28 cellular contexts compared by ENCODE assay signal in genomic region chr4:82401600-82401999, GRCh38.
"Had no signal": no experiment of that assay in that cellular context is flagged by ENCODE, and none has a peak within 500 bp of the region (broad histone marks: within the 10 kb centered on the region; RNA-seq: fewer than 3 reads in every experiment).

No MANE protein-coding gene starts in this region.

- H3K27me3 ChIP-seq: left lung, stomach, testis, thyroid gland, transverse colon, upper lobe of right lung had no signal

- H3K36me3 ChIP-seq: left lung, lower lobe of right lung, ovary, prostate gland, stomach, thyroid gland, transverse colon, upper lobe of right lung had no signal

- H3K27me3 Mint-ChIP-seq: stimulated activated naive B cell treated with anti-CD40 and anti-IgM and Interleukin-4, amounts not matched to agents 10 μg/mL and 1 μg/mL and 100 μg/mL, for 72 hours had no signal

- H3K27ac ChIP-seq: left lung, lower lobe of right lung, ovary, prostate gland, skin epidermis, stomach, testis, transverse colon, upper lobe of right lung had no signal

- H3K4me1 ChIP-seq: left lung, lower lobe of right lung, prostate gland, stomach, testis, thyroid gland, transverse colon, upper lobe of right lung had no signal

- H3K9me3 Mint-ChIP-seq: immature natural killer cell; naive thymus-derived CD4-positive, alpha-beta T cell; natural killer cell treated with Interleukin-12 subunit alpha and Interleukin-12 subunit beta and Interleukin-15 and Interleukin-18, amount 100 ng/mL, for 72 hours; stimulated activated naive B cell treated with anti-CD40 and anti-IgM and Interleukin-4, amounts not matched to agents 10 μg/mL and 1 μg/mL and 100 μg/mL, for 72 hours had no signal

- H3K9me3 ChIP-seq: left lung, lower lobe of right lung, mucosa of descending colon, ovary, prostate gland, stomach, testis, thyroid gland, transverse colon, upper lobe of right lung had no signal

- H3K4me3 Mint-ChIP-seq: immature natural killer cell; naive thymus-derived CD4-positive, alpha-beta T cell; natural killer cell treated with Interleukin-12 subunit alpha and Interleukin-12 subunit beta and Interleukin-15 and Interleukin-18, amount 100 ng/mL, for 72 hours; stimulated activated naive B cell treated with anti-CD40 and anti-IgM and Interleukin-4, amounts not matched to agents 10 μg/mL and 1 μg/mL and 100 μg/mL, for 72 hours had no signal

- DNase-seq: hippocampal formation; immature natural killer cell; kidney; left colon; left lung; lower lobe of right lung; midbrain; mucosa of descending colon; naive thymus-derived CD4-positive, alpha-beta T cell; ovary; posterior cingulate gyrus; retina; right cardiac atrium; stimulated activated CD4-positive, alpha-beta T cell treated with anti-CD3 and anti-CD28 coated beads, Interleukin-12 subunit alpha, Interleukin-12 subunit beta, amount 100 ng/mL, for 4 hours; stimulated activated CD4-positive, alpha-beta T cell treated with anti-CD3 and anti-CD28 coated beads, Interleukin-15, amount 100 ng/mL, for 24 hours; stimulated activated CD4-positive, alpha-beta T cell treated with anti-CD3 and anti-CD28 coated beads, Interleukin-2, amount 100 ng/mL, for 24 hours; stimulated activated CD4-positive, alpha-beta T cell treated with anti-CD3 and anti-CD28 coated beads, Interleukin-4, amount 100 ng/mL, for 1 hour; stimulated activated naive B cell treated with anti-CD40 and anti-IgM and Interleukin-4, amounts not matched to agents 10 μg/mL and 1 μg/mL and 100 μg/mL, for 72 hours; stimulated activated naive CD8-positive, alpha-beta T cell treated with anti-CD3 and anti-CD28 coated beads, Interleukin-15, Interleukin-2, amounts not matched to agents 100 U/mL and 50 U/mL, for 24 hours; stomach; testis; transverse colon; upper lobe of right lung had no signal

- H3K4me1 Mint-ChIP-seq: immature natural killer cell had no signal

- H3K4me3 ChIP-seq: left lung, lower lobe of right lung, mucosa of descending colon, ovary, prostate gland, skin epidermis, stomach, transverse colon, upper lobe of right lung had no signal

- H3K27ac Mint-ChIP-seq: immature natural killer cell; naive thymus-derived CD4-positive, alpha-beta T cell; natural killer cell treated with Interleukin-12 subunit alpha and Interleukin-12 subunit beta and Interleukin-15 and Interleukin-18, amount 100 ng/mL, for 72 hours; stimulated activated naive B cell treated with anti-CD40 and anti-IgM and Interleukin-4, amounts not matched to agents 10 μg/mL and 1 μg/mL and 100 μg/mL, for 72 hours had no signal

- H3K36me3 Mint-ChIP-seq: immature natural killer cell; naive thymus-derived CD4-positive, alpha-beta T cell; natural killer cell treated with Interleukin-12 subunit alpha and Interleukin-12 subunit beta and Interleukin-15 and Interleukin-18, amount 100 ng/mL, for 72 hours; stimulated activated naive B cell treated with anti-CD40 and anti-IgM and Interleukin-4, amounts not matched to agents 10 μg/mL and 1 μg/mL and 100 μg/mL, for 72 hours had no signal

- ATAC-seq: left colon; left lung; lower lobe of right lung; mucosa of descending colon; naive thymus-derived CD4-positive, alpha-beta T cell; natural killer cell treated with Interleukin-12 subunit alpha and Interleukin-12 subunit beta and Interleukin-15 and Interleukin-18, amount 100 ng/mL, for 72 hours; sciatic nerve; stimulated activated naive B cell treated with anti-CD40 and anti-IgM and Interleukin-4, amounts not matched to agents 10 μg/mL and 1 μg/mL and 100 μg/mL, for 72 hours; stimulated activated naive CD8-positive, alpha-beta T cell treated with anti-CD3 and anti-CD28 coated beads, Interleukin-15, Interleukin-2, amounts not matched to agents 100 U/mL and 50 U/mL, for 24 hours; upper lobe of right lung had no signal
